In the genomic region with DNA sequence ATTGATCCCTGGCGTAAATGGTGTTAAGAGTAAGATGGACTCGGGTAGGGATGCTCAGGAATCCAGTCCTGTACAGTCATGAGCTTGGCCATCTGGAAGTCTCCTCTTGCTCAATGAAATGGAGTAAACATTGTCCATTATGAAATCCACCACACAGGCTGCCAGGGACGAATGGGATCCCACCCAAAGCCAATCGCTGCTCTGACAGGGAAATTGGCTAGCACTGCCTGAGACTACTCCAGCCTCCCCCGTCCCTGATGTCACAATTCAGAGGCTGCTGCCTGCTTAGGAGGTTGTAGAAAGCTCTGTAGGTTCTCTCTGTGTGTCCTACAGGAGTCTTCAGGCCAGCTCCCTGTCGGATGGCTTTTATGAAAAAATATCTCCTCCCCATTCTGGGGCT, we compare ENCODE assay signal across 1 cellular context.
TF ChIP-seq lines count a peak whose summit lies in the region.

A gene (plus strand): TSS at position 263 of the 400 bp plus-strand sequence. CDS start 97 bp downstream, at position 360.

TF ChIP-seq in WTC11, 78 proteins besides CTCF, POLR2A, EP300 and RAD21 (continued from another document):
- TF ChIP-seq, protein P1, sequence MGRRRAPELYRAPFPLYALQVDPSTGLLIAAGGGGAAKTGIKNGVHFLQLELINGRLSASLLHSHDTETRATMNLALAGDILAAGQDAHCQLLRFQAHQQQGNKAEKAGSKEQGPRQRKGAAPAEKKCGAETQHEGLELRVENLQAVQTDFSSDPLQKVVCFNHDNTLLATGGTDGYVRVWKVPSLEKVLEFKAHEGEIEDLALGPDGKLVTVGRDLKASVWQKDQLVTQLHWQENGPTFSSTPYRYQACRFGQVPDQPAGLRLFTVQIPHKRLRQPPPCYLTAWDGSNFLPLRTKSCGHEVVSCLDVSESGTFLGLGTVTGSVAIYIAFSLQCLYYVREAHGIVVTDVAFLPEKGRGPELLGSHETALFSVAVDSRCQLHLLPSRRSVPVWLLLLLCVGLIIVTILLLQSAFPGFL (CRISPR knock-in tag; IDR thresholded peaks at IDR 0.05; ENCODE audit: borderline replicate concordance), result no peak
- TF ChIP-seq ZNF423 (CRISPR knock-in tag; IDR thresholded peaks at IDR 0.05) (no peak), CREB1 (CRISPR knock-in tag; IDR thresholded peaks at IDR 0.05) (no peak)
- TF ChIP-seq, protein P2, sequence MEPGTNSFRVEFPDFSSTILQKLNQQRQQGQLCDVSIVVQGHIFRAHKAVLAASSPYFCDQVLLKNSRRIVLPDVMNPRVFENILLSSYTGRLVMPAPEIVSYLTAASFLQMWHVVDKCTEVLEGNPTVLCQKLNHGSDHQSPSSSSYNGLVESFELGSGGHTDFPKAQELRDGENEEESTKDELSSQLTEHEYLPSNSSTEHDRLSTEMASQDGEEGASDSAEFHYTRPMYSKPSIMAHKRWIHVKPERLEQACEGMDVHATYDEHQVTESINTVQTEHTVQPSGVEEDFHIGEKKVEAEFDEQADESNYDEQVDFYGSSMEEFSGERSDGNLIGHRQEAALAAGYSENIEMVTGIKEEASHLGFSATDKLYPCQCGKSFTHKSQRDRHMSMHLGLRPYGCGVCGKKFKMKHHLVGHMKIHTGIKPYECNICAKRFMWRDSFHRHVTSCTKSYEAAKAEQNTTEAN (CRISPR knock-in tag; IDR thresholded peaks at IDR 0.05), result no peak
